11 cellular contexts compared by ENCODE assay signal in the genomic region with DNA sequence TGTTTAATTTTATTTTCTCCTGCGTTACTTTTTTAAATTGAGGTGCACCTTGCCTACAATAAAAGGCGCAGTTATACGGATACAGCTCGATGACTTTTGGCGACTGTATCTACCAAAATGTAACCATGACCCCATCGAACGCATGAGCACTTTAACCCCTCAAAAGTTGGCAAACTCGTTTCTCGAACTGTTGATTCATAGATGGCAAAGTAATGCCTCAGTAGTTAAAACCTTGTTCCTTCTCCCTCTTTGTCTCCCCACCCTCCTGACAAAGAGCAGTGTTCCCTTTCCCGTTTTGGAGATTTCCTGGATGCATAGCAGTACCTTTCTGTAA. TPM values are rescaled to one million over a fixed set of nuclear protein-coding genes. Genes with fewer than 3 reads are reported as not detected.
DNase-seq lines count a peak whose midpoint lies in the region; ATAC-seq and TF ChIP-seq lines count a peak whose summit lies in the region.
"Had no signal": no experiment of that assay in that cellular context is flagged by ENCODE, and none has a peak within 500 bp of the region (broad histone marks: within the 10 kb centered on the region; RNA-seq: fewer than 3 reads in every experiment).

No MANE protein-coding gene starts in this region.

- POLR2A ChIA-PET in AG04450 (lab: Yijun Ruan, JAX): no interaction called here
- POLR2A ChIA-PET in PC-9 (lab: Charles Lee; ENCODE audit: unreplicated experiment): interaction anchor here (0.7 kb wide), 1 partner anchor 647 kb away, joined by 5 read pairs; no protein-coding TSS in a partner anchor

- no peaks in the 10 kb centered on the region for H3K9me2 ChIP-seq in PC-9 (ENCODE audit: insufficient read depth)

- peak overlapping the region; percentile 48 for H3K4me3 ChIP-seq in AG04450 (ENCODE audit: low read depth, low read length)
- H3K4me3 ChIP-seq in PC-9: peak overlapping the region; percentile 38; the same call in 1 of the 2 replicates
- H3K4me3 ChIP-seq in fibroblast of lung (replicated peaks in 1 of 4; ENCODE audit: control extremely low read depth in 1 of 4, insufficient read depth in 1 of 4, low read depth in 3 of 4, low read length in 4 of 4): peak overlapping the region; percentile 40 to 52 (median 47)

- DNase-seq in AG04450 (ENCODE audit: low read depth, low spot score): no peak
- DNase-seq in PC-9: no peak
- no peak for DNase-seq in fibroblast of lung (ENCODE audit: low read depth in 2 of 2)
- no peak for DNase-seq in nephron progenitor cell
- DNase-seq in NCI-H1105 (lab: John Stamatoyannopoulos, UW): no peak
- no peak for DNase-seq in NAMALWA (ENCODE audit: low spot score)
- DNase-seq: DND-41, SW 1271 had no signal

- peaks cover 32% of the 10 kb centered on the region for H3K4me1 ChIP-seq in PC-9 (replicated peaks; ENCODE audit: insufficient read depth)
- H3K4me1 ChIP-seq in fibroblast of lung (ENCODE audit: control insufficient read depth, extremely low read depth, insufficient read depth, low read length): peaks cover 2% of the 10 kb centered on the region

- H3K4me1 Mint-ChIP-seq in nephron progenitor cell: peaks cover 6% of the 10 kb centered on the region

- H3K27me3 ChIP-seq in AG04450 (ENCODE audit: control insufficient read depth, insufficient read depth, low read length): peaks cover 22% of the 10 kb centered on the region
- H3K27me3 ChIP-seq in PC-9 (ENCODE audit: insufficient read depth, low read depth): no peaks in the 10 kb centered on the region
- H3K27me3 ChIP-seq in fibroblast of lung (ENCODE audit: control insufficient read depth, insufficient read depth, low read length): peaks cover 16% of the 10 kb centered on the region

- H3K9me3 Mint-ChIP-seq in nephron progenitor cell: no peaks in the 10 kb centered on the region

- H3K4me3 Mint-ChIP-seq in nephron progenitor cell: peak overlapping the region; percentile 80

- H3K9me3 ChIP-seq in AG04450 (ENCODE audit: control insufficient read depth, insufficient read depth, low read length) (no peaks in the 10 kb centered on the region), PC-9 (ENCODE audit: insufficient read depth, low read depth) (no peaks in the 10 kb centered on the region), fibroblast of lung (ENCODE audit: control insufficient read depth, insufficient read depth, low read depth, low read length) (no peaks in the 10 kb centered on the region)

- no TSS peak for BruUV-seq in PC-9 (replicated peaks; lab: Mats Ljungman, UMichigan)

- H3K9ac ChIP-seq in fibroblast of lung (ENCODE audit: insufficient read depth, low read length): no peak overlapping the region

- H3K27me3 Mint-ChIP-seq in nephron progenitor cell (ENCODE audit: low read depth, poor library complexity): peaks cover 77% of the 10 kb centered on the region

- intact Hi-C loops in PC-9 (cut with micrococcal nuclease; ENCODE audit: unreplicated experiment): no loop called here

- H3K79me2 ChIP-seq in PC-9 (ENCODE audit: low read depth) (no peaks in the 10 kb centered on the region), fibroblast of lung (ENCODE audit: control insufficient read depth, insufficient read depth, low read length) (no peaks in the 10 kb centered on the region)

- H3K27ac ChIP-seq in AG04450 (ENCODE audit: low read depth, low read length) (no peak overlapping the region), PC-9 (no peak overlapping the region), fibroblast of lung (ENCODE audit: insufficient read depth, low read length) (no peak overlapping the region)

- CTCF ChIA-PET in AG04450 (lab: Charles Lee): interaction anchor here (2.6 kb wide), 1 partner anchor 19 kb away, joined by 11 read pairs; no protein-coding TSS in a partner anchor
- CTCF ChIA-PET in PC-9 (lab: Charles Lee): no interaction called here

- TF ChIP-seq CTCF in AG04450 (IDR thresholded peaks at IDR 0.05; ENCODE audit: low read depth, low read length): no peak
- TF ChIP-seq CTCF in PC-9 (conservative IDR thresholded peaks at IDR 0.05): no peak
- no peak for TF ChIP-seq CTCF in fibroblast of lung (conservative IDR thresholded peaks at IDR 0.05 in 1 of 2, IDR thresholded peaks at IDR 0.05 in 1 of 2; ENCODE audit: low read depth in 1 of 2, low read length in 2 of 2)
- TF ChIP-seq CTCF in nephron progenitor cell (IDR thresholded peaks at IDR 0.05): no peak

- H3F3A ChIP-seq in PC-9 (ENCODE audit: insufficient read depth, low read depth): peaks cover 9% of the 10 kb centered on the region; the same call in 1 of the 2 replicates

- ATAC-seq in HG03097 (IDR thresholded peaks at IDR 0.05; ENCODE audit: low FRiP score, unreplicated experiment): no peak
- no peak for ATAC-seq in GM18520 (IDR thresholded peaks at IDR 0.05; ENCODE audit: unreplicated experiment)

- no peak overlapping the region for H3K27ac Mint-ChIP-seq in nephron progenitor cell

- H3K4me2 ChIP-seq in PC-9 (peak overlapping the region; percentile 67), fibroblast of lung (ENCODE audit: extremely low read depth, insufficient read depth, low read length) (peak overlapping the region; percentile 90)

- H4K20me1 ChIP-seq in PC-9 (ENCODE audit: insufficient read depth) (no peaks in the 10 kb centered on the region), fibroblast of lung (ENCODE audit: control insufficient read depth, extremely low read depth, insufficient read depth, low read length) (no peaks in the 10 kb centered on the region)

- H2AFZ ChIP-seq in PC-9: peak overlapping the region; percentile 42
- no peak overlapping the region for H2AFZ ChIP-seq in fibroblast of lung (ENCODE audit: low read length)

- H3K36me3 Mint-ChIP-seq in nephron progenitor cell (ENCODE audit: low read depth): no peaks in the 10 kb centered on the region

- H3K36me3 ChIP-seq in PC-9 (ENCODE audit: low read depth) (no peaks in the 10 kb centered on the region), fibroblast of lung (ENCODE audit: control insufficient read depth, insufficient read depth, low read length) (no peaks in the 10 kb centered on the region)

RNA-seq across cellular contexts. Expression of gene MOGAT1, which starts 0.6 kb away (rescaled TPM):
- polyA plus RNA-seq in AG04450 (2011; rRNA removed) (not detected in 2 replicates), fibroblast of lung (not detected in 2 replicates)
- not detected in 2 replicates for polyA minus RNA-seq in AG04450 (2011; rRNA and poly(A)+ RNA removed)
- total RNA-seq in PC-9 (2021) (0.35 and 0.65 TPM in 2 replicates), fibroblast of lung (not detected in 2 replicates)
- not detected in 2 replicates for polyA plus RNA-seq in fibroblast of lung (2012)
- polyA minus RNA-seq in fibroblast of lung (ENCODE audit: low replicate concordance): not detected in 2 replicates
- total RNA-seq: M059J had no signal

RNA-seq across cellular contexts. Expression of gene FARSB, which starts 16.1 kb away (rescaled TPM):
- polyA plus RNA-seq in AG04450 (2011; rRNA removed) (26.8 and 32.6 TPM in 2 replicates), fibroblast of lung (34.8 and 50.4 TPM in 2 replicates)
- polyA minus RNA-seq in AG04450 (2011; rRNA and poly(A)+ RNA removed): 14.6 and 19.2 TPM in 2 replicates
- total RNA-seq in PC-9 (2021) (37.5 and 50.2 TPM in 2 replicates), fibroblast of lung (9.4 and 9.5 TPM in 2 replicates)
- 23.6 and 35.3 TPM in 2 replicates for polyA plus RNA-seq in fibroblast of lung (2012)
- 4.9 and 9.1 TPM in 2 replicates for polyA minus RNA-seq in fibroblast of lung (ENCODE audit: low replicate concordance)
